ENCODE assay signal across 15 cellular contexts in the genomic region with DNA sequence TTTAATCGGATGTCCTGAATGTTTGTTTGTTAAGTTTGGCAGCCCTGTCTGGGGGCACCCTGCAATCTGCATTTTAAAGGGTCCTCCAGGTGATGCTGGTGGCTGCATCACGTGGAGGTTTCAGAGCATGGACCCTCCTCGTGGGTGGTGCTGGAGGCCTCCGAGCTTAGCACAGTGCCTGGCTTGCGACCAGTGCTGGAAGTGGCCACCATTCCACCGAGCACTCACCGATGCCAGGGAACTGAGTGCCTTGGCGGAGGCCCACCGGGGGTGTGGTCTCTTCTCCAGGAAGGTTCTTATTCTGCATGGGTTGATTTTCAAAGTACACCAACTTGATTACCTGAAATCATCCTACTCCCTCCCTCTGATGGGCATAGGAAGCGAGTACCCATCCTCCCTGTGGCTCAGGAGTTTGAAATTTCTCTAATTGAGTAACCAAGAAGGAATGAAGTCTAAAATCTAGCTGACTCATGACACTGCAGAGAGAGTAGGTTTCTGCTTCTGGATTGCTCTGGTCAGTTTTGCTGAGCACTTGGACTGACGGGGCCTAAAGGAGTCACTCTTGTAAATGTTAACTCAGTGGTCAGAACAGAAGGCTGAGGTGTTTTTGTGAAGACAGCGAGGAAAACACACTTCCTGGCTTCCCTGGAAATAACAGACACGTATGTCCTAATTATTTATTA. TPM values are rescaled to one million over a fixed set of nuclear protein-coding genes. Genes with fewer than 3 reads are reported as not detected.
A peak's percentile ranks its signal among the peaks of the same experiment; 100 is the strongest.
DNase-seq lines count a peak whose midpoint lies in the region; ATAC-seq, FAIRE-seq and TF ChIP-seq lines count a peak whose summit lies in the region.
"Had no signal": no experiment of that assay in that cellular context is flagged by ENCODE, and none has a peak within 500 bp of the region (broad histone marks: within the 10 kb centered on the region; RNA-seq: fewer than 3 reads in every experiment).

No MANE protein-coding gene starts in this region.

- peak; percentile 73 for DNase-seq in AG08395 (ENCODE audit: low spot score)
- DNase-seq in HS-5 (ENCODE audit: low read depth), result peak; percentile 49
- peak; percentile 48 for DNase-seq in bronchial epithelial cell (ENCODE audit: low read depth)
- peak; percentile 85 for DNase-seq in kidney glomerular epithelial cell (lab: John Stamatoyannopoulos, UW)
- DNase-seq in activated T-cell treated with anti-CD3 and anti-CD28 coated beads for 4 hours, result no peak
- no peak for DNase-seq in stimulated activated naive B cell treated with anti-CD40 and anti-IgM and Interleukin-4, amounts not matched to agents 10 μg/mL and 1 μg/mL and 100 μg/mL, for 72 hours
- DNase-seq: activated CD4-positive, alpha-beta T cell treated with anti-CD3 and anti-CD28 coated beads for 36 hours; activated naive CD4-positive, alpha-beta T cell; CD4-positive, CD25-positive, alpha-beta regulatory T cell; NCI-H1436; NCI-H82 had no signal

- no peaks in the 10 kb centered on the region for H3K36me3 Mint-ChIP-seq in stimulated activated naive B cell treated with anti-CD40 and anti-IgM and Interleukin-4, amounts not matched to agents 10 μg/mL and 1 μg/mL and 100 μg/mL, for 72 hours
- H3K36me3 Mint-ChIP-seq: CD4-positive, CD25-positive, alpha-beta regulatory T cell; stimulated activated memory B cell treated with anti-CD40 and anti-IgM and Interleukin-4, amounts not matched to agents 10 μg/mL and 1 μg/mL and 100 μg/mL, for 72 hours had no signal

- H3K9me3 Mint-ChIP-seq in stimulated activated naive B cell treated with anti-CD40 and anti-IgM and Interleukin-4, amounts not matched to agents 10 μg/mL and 1 μg/mL and 100 μg/mL, for 72 hours, result no peaks in the 10 kb centered on the region
- H3K9me3 Mint-ChIP-seq: CD4-positive, CD25-positive, alpha-beta regulatory T cell; stimulated activated memory B cell treated with anti-CD40 and anti-IgM and Interleukin-4, amounts not matched to agents 10 μg/mL and 1 μg/mL and 100 μg/mL, for 72 hours had no signal

- no peaks in the 10 kb centered on the region for H3K4me1 Mint-ChIP-seq in stimulated activated naive B cell treated with anti-CD40 and anti-IgM and Interleukin-4, amounts not matched to agents 10 μg/mL and 1 μg/mL and 100 μg/mL, for 72 hours
- H3K4me1 Mint-ChIP-seq: activated CD4-positive, alpha-beta T cell treated with anti-CD3 and anti-CD28 coated beads for 36 hours; stimulated activated memory B cell treated with anti-CD40 and anti-IgM and Interleukin-4, amounts not matched to agents 10 μg/mL and 1 μg/mL and 100 μg/mL, for 72 hours had no signal

- no peak overlapping the region for H3K27ac Mint-ChIP-seq in stimulated activated naive B cell treated with anti-CD40 and anti-IgM and Interleukin-4, amounts not matched to agents 10 μg/mL and 1 μg/mL and 100 μg/mL, for 72 hours
- H3K27ac Mint-ChIP-seq: activated CD4-positive, alpha-beta T cell treated with anti-CD3 and anti-CD28 coated beads for 36 hours; stimulated activated memory B cell treated with anti-CD40 and anti-IgM and Interleukin-4, amounts not matched to agents 10 μg/mL and 1 μg/mL and 100 μg/mL, for 72 hours had no signal

- TF ChIP-seq CTCF in bronchial epithelial cell (IDR thresholded peaks at IDR 0.05; ENCODE audit: insufficient read depth, low read length, severe bottlenecking), result no peak

- no peaks in the 10 kb centered on the region for H3K36me3 ChIP-seq in bronchial epithelial cell (ENCODE audit: control insufficient read depth, insufficient read depth, low read length)
- H3K36me3 ChIP-seq: gastrocnemius medialis had no signal

- ATAC-seq in GM21528 (IDR thresholded peaks at IDR 0.05; ENCODE audit: low FRiP score, unreplicated experiment) (no peak), HG03342 (IDR thresholded peaks at IDR 0.05; ENCODE audit: unreplicated experiment) (no peak)
- ATAC-seq in stimulated activated naive B cell treated with anti-CD40 and anti-IgM and Interleukin-4, amounts not matched to agents 10 μg/mL and 1 μg/mL and 100 μg/mL, for 72 hours (replicated peaks), result no peak
- ATAC-seq: activated CD4-positive, alpha-beta T cell treated with anti-CD3 and anti-CD28 coated beads for 36 hours; stimulated activated memory B cell treated with anti-CD40 and anti-IgM and Interleukin-4, amounts not matched to agents 10 μg/mL and 1 μg/mL and 100 μg/mL, for 72 hours had no signal

- no peak overlapping the region for H3K4me3 Mint-ChIP-seq in stimulated activated naive B cell treated with anti-CD40 and anti-IgM and Interleukin-4, amounts not matched to agents 10 μg/mL and 1 μg/mL and 100 μg/mL, for 72 hours
- H3K4me3 Mint-ChIP-seq: activated CD4-positive, alpha-beta T cell treated with anti-CD3 and anti-CD28 coated beads for 36 hours; CD4-positive, CD25-positive, alpha-beta regulatory T cell; stimulated activated memory B cell treated with anti-CD40 and anti-IgM and Interleukin-4, amounts not matched to agents 10 μg/mL and 1 μg/mL and 100 μg/mL, for 72 hours had no signal

- peaks cover 1% of the 10 kb centered on the region for H3K27me3 ChIP-seq in bronchial epithelial cell (ENCODE audit: control insufficient read depth, insufficient read depth, low read length)
- H3K27me3 ChIP-seq: gastrocnemius medialis had no signal

- no peak for FAIRE-seq in bronchial epithelial cell (lab: Jason Lieb, UNC)

- peaks cover 14 to 39% of the 10 kb centered on the region in 2 donors for H3K27me3 Mint-ChIP-seq in stimulated activated naive B cell treated with anti-CD40 and anti-IgM and Interleukin-4, amounts not matched to agents 10 μg/mL and 1 μg/mL and 100 μg/mL, for 72 hours
- H3K27me3 Mint-ChIP-seq: CD4-positive, CD25-positive, alpha-beta regulatory T cell had no signal

- H3K4me3 ChIP-seq in bronchial epithelial cell (ENCODE audit: low read depth, low read length), result no peak overlapping the region
- H3K4me3 ChIP-seq: gastrocnemius medialis had no signal

RNA-seq across cellular contexts. Expression of a gene that starts 58.1 kb away (rescaled TPM):
- total RNA-seq in bronchial epithelial cell, result 17.6 and 21.3 TPM in 2 replicates

Comparison
In these comparisons a context has a peak if more than half of its experiments do, and no peak if none do; other contexts are left out.
1. DNase-seq: peak in AG08395 (single experiment), HS-5 (single experiment), bronchial epithelial cell (single experiment) and kidney glomerular epithelial cell (single experiment); none in activated T-cell treated with anti-CD3 and anti-CD28 coated beads for 4 hours (single experiment) and stimulated activated naive B cell treated with anti-CD40 and anti-IgM and Interleukin-4, amounts not matched to agents 10 μg/mL and 1 μg/mL and 100 μg/mL, for 72 hours (single experiment).